ENCODE assay signal across 1 cellular context in genomic region chr7:27097686-27098492, GRCh38.
TF ChIP-seq lines count a peak whose summit lies in the region.

No MANE protein-coding gene starts in this region.

TF ChIP-seq in K562, 482 proteins besides CTCF, POLR2A, EP300 and RAD21:
- TF ChIP-seq EZH2 (IDR thresholded peaks at IDR 0.05; ENCODE audit: borderline replicate concordance, low read depth, low read length) (0 out of 2 replicates have a peak, but pooled peaks have one; percentile 25), GABPB1 (CRISPR knock-in tag; IDR thresholded peaks at IDR 0.05) (no peak), MYC (IDR thresholded peaks at IDR 0.05; ENCODE audit: low read depth, low read length) (no peak), MYC (CRISPR knock-in tag; IDR thresholded peaks at IDR 0.05; ENCODE audit: borderline replicate concordance, low read depth) (no peak), ZNF444 (CRISPR knock-in tag; IDR thresholded peaks at IDR 0.05) (no peak), KLF16 (IDR thresholded peaks at IDR 0.05) (no peak)
- TF ChIP-seq, protein P1, sequence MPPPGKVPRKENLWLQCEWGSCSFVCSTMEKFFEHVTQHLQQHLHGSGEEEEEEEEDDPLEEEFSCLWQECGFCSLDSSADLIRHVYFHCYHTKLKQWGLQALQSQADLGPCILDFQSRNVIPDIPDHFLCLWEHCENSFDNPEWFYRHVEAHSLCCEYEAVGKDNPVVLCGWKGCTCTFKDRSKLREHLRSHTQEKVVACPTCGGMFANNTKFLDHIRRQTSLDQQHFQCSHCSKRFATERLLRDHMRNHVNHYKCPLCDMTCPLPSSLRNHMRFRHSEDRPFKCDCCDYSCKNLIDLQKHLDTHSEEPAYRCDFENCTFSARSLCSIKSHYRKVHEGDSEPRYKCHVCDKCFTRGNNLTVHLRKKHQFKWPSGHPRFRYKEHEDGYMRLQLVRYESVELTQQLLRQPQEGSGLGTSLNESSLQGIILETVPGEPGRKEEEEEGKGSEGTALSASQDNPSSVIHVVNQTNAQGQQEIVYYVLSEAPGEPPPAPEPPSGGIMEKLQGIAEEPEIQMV (tag; conservative IDR thresholded peaks at IDR 0.05; ENCODE audit: low read depth): no peak
TF ChIP-seq in K562: peak in this region for 1.
